Comparison of ENCODE assay signal across 8 cellular contexts in genomic region chr1:155078496-155079209, GRCh38. TPM values are rescaled to one million over a fixed set of nuclear protein-coding genes. Genes with fewer than 3 reads are reported as not detected.
DNase-seq lines count a peak whose midpoint lies in the region; ATAC-seq and TF ChIP-seq lines count a peak whose summit lies in the region.

TSS of gene EFNA3 (plus strand) at chr1:155078837. CDS start at chr1:155078942, 105 bp downstream.

- peak; percentile 58 for ATAC-seq in body of pancreas
- ATAC-seq in HG03342 (IDR thresholded peaks at IDR 0.05; ENCODE audit: unreplicated experiment), result no peak
- ATAC-seq in GM18870 (IDR thresholded peaks at IDR 0.05; ENCODE audit: unreplicated experiment), result no peak

- no peak for TF ChIP-seq POLR2A in body of pancreas (IDR thresholded peaks at IDR 0.05)

- WGBS in body of pancreas, 2 donors, result 1 to 6% methylated on average over 6 to 58 of the region's 59 CpGs

- no peaks in the 10 kb centered on the region for H3K36me3 ChIP-seq in body of pancreas (replicated peaks in 1 of 2; ENCODE audit: insufficient read depth in 1 of 2, low read depth in 2 of 2)
- no peaks in the 10 kb centered on the region for H3K36me3 ChIP-seq in iPS-20b (ENCODE audit: insufficient read depth, low read depth, low read length)
- H3K36me3 ChIP-seq in skeletal muscle tissue (ENCODE audit: control insufficient read depth in 3 of 3, insufficient read depth in 3 of 3, low read length in 3 of 3), result no peaks in the 10 kb centered on the region

- H3K27ac Mint-ChIP-seq in T-helper 1 cell treated with Interleukin-12 subunit alpha and Interleukin-12 subunit beta and Interleukin-4 antibody, amounts not matched to agents 30 μg/mL and 1 μg/mL, for 36 hours, result no peak within 1 kb of the TSS

- peaks cover 43% of the 10 kb centered on the region for H3K27me3 Mint-ChIP-seq in T-helper 1 cell treated with Interleukin-12 subunit alpha and Interleukin-12 subunit beta and Interleukin-4 antibody, amounts not matched to agents 30 μg/mL and 1 μg/mL, for 36 hours (ENCODE audit: low read depth)

- intact Hi-C loops in body of pancreas (cut with DNase I), result no loop called here

- H3K4me3 Mint-ChIP-seq in T-helper 1 cell treated with Interleukin-12 subunit alpha and Interleukin-12 subunit beta and Interleukin-4 antibody, amounts not matched to agents 30 μg/mL and 1 μg/mL, for 36 hours, result peak within 1 kb of the TSS; percentile 57

- peaks cover 4 to 44% of the 10 kb centered on the region in 2 donors for H3K27me3 ChIP-seq in body of pancreas
- H3K27me3 ChIP-seq in iPS-20b (ENCODE audit: insufficient read depth, low read length), result peaks cover 82% of the 10 kb centered on the region
- H3K27me3 ChIP-seq in skeletal muscle tissue (ENCODE audit: control insufficient read depth in 3 of 3, insufficient read depth in 3 of 3, low read length in 3 of 3), result peaks cover 43 to 47% (median 46%) of the 10 kb centered on the region in 3 donors

- H3K36me3 Mint-ChIP-seq in T-helper 1 cell treated with Interleukin-12 subunit alpha and Interleukin-12 subunit beta and Interleukin-4 antibody, amounts not matched to agents 30 μg/mL and 1 μg/mL, for 36 hours (ENCODE audit: low read depth), result peaks cover 5% of the 10 kb centered on the region

- no peaks in the 10 kb centered on the region for H3K9me3 ChIP-seq in body of pancreas
- H3K9me3 ChIP-seq in iPS-20b (ENCODE audit: insufficient read depth, low read depth, low read length), result no peaks in the 10 kb centered on the region
- no peaks in the 10 kb centered on the region for H3K9me3 ChIP-seq in skeletal muscle tissue (ENCODE audit: control insufficient read depth in 3 of 3, low read length in 3 of 3)

- TF ChIP-seq CTCF in body of pancreas (IDR thresholded peaks at IDR 0.05), result no peak

- H3K27ac ChIP-seq in body of pancreas (no peak within 1 kb of the TSS), iPS-20b (ENCODE audit: low read length) (no peak within 1 kb of the TSS), skeletal muscle tissue (ENCODE audit: low read depth, low read length) (no peak within 1 kb of the TSS)

- DNase-seq in DMS114 treated with DMSO at 0.1 percent for 48 hours (lab: John Stamatoyannopoulos, UW; ENCODE audit: unreplicated experiment) (peak; percentile 58), HuH-7 (ENCODE audit: low spot score) (peak; percentile 97), body of pancreas (peak; percentile 50 to 73 (median 64))

- H3K4me1 Mint-ChIP-seq in T-helper 1 cell treated with Interleukin-12 subunit alpha and Interleukin-12 subunit beta and Interleukin-4 antibody, amounts not matched to agents 30 μg/mL and 1 μg/mL, for 36 hours (ENCODE audit: low read depth), result peaks cover 29% of the 10 kb centered on the region

- peak within 1 kb of the TSS; percentile 14 to 17 for H3K4me3 ChIP-seq in body of pancreas
- H3K4me3 ChIP-seq in iPS-20b (ENCODE audit: low read length), result peak within 1 kb of the TSS; percentile 67
- H3K4me3 ChIP-seq in skeletal muscle tissue (ENCODE audit: low read length in 3 of 3), result peak within 1 kb of the TSS; percentile 31 to 45 (median 31)

- no peaks in the 10 kb centered on the region for H3K9me3 Mint-ChIP-seq in T-helper 1 cell treated with Interleukin-12 subunit alpha and Interleukin-12 subunit beta and Interleukin-4 antibody, amounts not matched to agents 30 μg/mL and 1 μg/mL, for 36 hours

- H3K9ac ChIP-seq in iPS-20b (ENCODE audit: low read depth, low read length) (peak within 1 kb of the TSS; percentile 37; the same call in 1 of the 2 replicates), skeletal muscle tissue (ENCODE audit: low read depth in 1 of 3, low read length in 3 of 3) (peak within 1 kb of the TSS; percentile 8 to 45 (median 33))

- H3K4me1 ChIP-seq in body of pancreas (peaks cover 45% of the 10 kb centered on the region), iPS-20b (ENCODE audit: insufficient read depth, low read length) (peaks cover 12% of the 10 kb centered on the region), skeletal muscle tissue (ENCODE audit: control insufficient read depth in 3 of 3, insufficient read depth in 3 of 3, low read length in 3 of 3) (peaks cover 33 to 46% (median 36%) of the 10 kb centered on the region in 3 donors)

RNA-seq across cellular contexts. Expression of gene EFNA3, which starts in this region (rescaled TPM):
- total RNA-seq in body of pancreas (1 to 10 TPM in 1 of 2 donors, not detected in 1; 1.8 TPM), skeletal muscle tissue (0.52 TPM)

Comparison
In these comparisons a context has a peak if more than half of its experiments do, and no peak if none do; other contexts are left out.
1. H3K4me3 ChIP-seq: peak in every context shown above with its lines; median percentile 67 in iPS-20b; 31 in skeletal muscle tissue; 16 in body of pancreas.